40 cellular contexts compared by ENCODE assay signal in genomic region chr6:113111550-113111949, GRCh38.
"Had no signal": no experiment of that assay in that cellular context is flagged by ENCODE, and none has a peak within 500 bp of the region (broad histone marks: within the 10 kb centered on the region; RNA-seq: fewer than 3 reads in every experiment).

No MANE protein-coding gene starts in this region.

- H3K4me3 Mint-ChIP-seq: activated naive CD4-positive, alpha-beta T cell treated with anti-CD3 and anti-CD28 coated beads for 36 hours; activated naive CD4-positive, alpha-beta T cell treated with anti-CD3 and anti-CD28 coated beads, Interleukin-2, amount 10 ng/mL, durations not matched to agents 7 days and 5 days; activated naive CD4-positive, alpha-beta T cell treated with anti-CD3 and anti-CD28 coated beads, Interleukin-2, amount 50 U/mL, for 24 hours; activated naive CD8-positive, alpha-beta T cell; activated naive CD8-positive, alpha-beta T cell treated with anti-CD3 and anti-CD28 coated beads for 36 hours; activated naive CD8-positive, alpha-beta T cell treated with anti-CD3 and anti-CD28 coated beads, Interleukin-2, amount 10 ng/mL, durations not matched to agents 7 days and 5 days; activated naive CD8-positive, alpha-beta T cell treated with anti-CD3 and anti-CD28 coated beads, Interleukin-2, amount 50 U/mL, for 24 hours; activated T-cell treated with anti-CD3 and anti-CD28 coated beads, Interleukin-2, amount 50 U/mL, for 24 hours; activated T-cell treated with anti-CD3 and anti-CD28 coated beads, Interleukin-2, amount 50 U/mL, for 4 hours; activated T-cell treated with anti-CD3 and anti-CD28 coated beads, Interleukin-2, amount 50 U/mL, for 72 hours; activated T-helper 1 cell treated with anti-CD3 and anti-CD28 coated beads, Interleukin-12 subunit alpha, Interleukin-12 subunit beta, Interleukin-2, Interleukin-4 antibody, amounts not matched to agents 30 ng/mL and 10 ng/mL and 1 ng/mL, durations not matched to agents 14 hours and 24 hours and 36 hours; brain; central memory CD8-positive, alpha-beta T cell had no signal

- H3K27me3 ChIP-seq: adrenal gland, ascending aorta, body of pancreas, brain microvascular endothelial cell, breast epithelium, cardiac muscle cell had no signal

- H3K27me3 Mint-ChIP-seq: activated naive CD4-positive, alpha-beta T cell treated with anti-CD3 and anti-CD28 coated beads, Interleukin-2, amount 10 ng/mL, durations not matched to agents 7 days and 5 days; activated naive CD4-positive, alpha-beta T cell treated with anti-CD3 and anti-CD28 coated beads, Interleukin-2, amount 50 U/mL, for 24 hours; activated naive CD8-positive, alpha-beta T cell; activated naive CD8-positive, alpha-beta T cell treated with anti-CD3 and anti-CD28 coated beads for 36 hours; activated naive CD8-positive, alpha-beta T cell treated with anti-CD3 and anti-CD28 coated beads, Interleukin-2, amount 10 ng/mL, durations not matched to agents 7 days and 5 days; activated naive CD8-positive, alpha-beta T cell treated with anti-CD3 and anti-CD28 coated beads, Interleukin-2, amount 50 U/mL, for 24 hours; activated T-cell treated with anti-CD3 and anti-CD28 coated beads, Interleukin-2, amount 50 U/mL, for 24 hours; central memory CD8-positive, alpha-beta T cell had no signal

- H3K4me1 Mint-ChIP-seq: activated naive CD4-positive, alpha-beta T cell treated with anti-CD3 and anti-CD28 coated beads, Interleukin-2, amount 10 ng/mL, durations not matched to agents 7 days and 5 days; activated naive CD4-positive, alpha-beta T cell treated with anti-CD3 and anti-CD28 coated beads, Interleukin-2, amount 50 U/mL, for 24 hours; activated naive CD8-positive, alpha-beta T cell treated with anti-CD3 and anti-CD28 coated beads for 36 hours; activated naive CD8-positive, alpha-beta T cell treated with anti-CD3 and anti-CD28 coated beads, Interleukin-2, amount 10 ng/mL, durations not matched to agents 7 days and 5 days; activated naive CD8-positive, alpha-beta T cell treated with anti-CD3 and anti-CD28 coated beads, Interleukin-2, amount 50 U/mL, for 24 hours; brain; central memory CD8-positive, alpha-beta T cell had no signal

- FAIRE-seq: astrocyte, bronchial epithelial cell had no signal

- H3K9me3 Mint-ChIP-seq: activated naive CD8-positive, alpha-beta T cell treated with anti-CD3 and anti-CD28 coated beads for 36 hours had no signal

- DNase-seq: activated effector memory CD4-positive, alpha-beta T cell treated with anti-CD3 and anti-CD28 coated beads, Interleukin-2, amount 50 U/mL, for 16 hours; activated effector memory CD4-positive, alpha-beta T cell treated with Interleukin-2 at 50 U/mL for 16 hours; activated gamma-delta T cell; activated gamma-delta T cell treated with Interleukin-2 at 50 U/mL for 16 hours; activated naive CD4-positive, alpha-beta T cell; activated naive CD4-positive, alpha-beta T cell treated with anti-CD3 and anti-CD28 coated beads for 36 hours; activated naive CD4-positive, alpha-beta T cell treated with anti-CD3 and anti-CD28 coated beads, Interleukin-2, amount 10 ng/mL, durations not matched to agents 7 days and 5 days; activated naive CD4-positive, alpha-beta T cell treated with anti-CD3 and anti-CD28 coated beads, Interleukin-2, amount 50 U/mL, for 16 hours; activated naive CD4-positive, alpha-beta T cell treated with Interleukin-2 at 50 U/mL for 16 hours; activated naive CD8-positive, alpha-beta T cell treated with anti-CD3 and anti-CD28 coated beads for 36 hours; activated naive CD8-positive, alpha-beta T cell treated with anti-CD3 and anti-CD28 coated beads, Interleukin-2, amount 10 ng/mL, durations not matched to agents 7 days and 5 days; activated naive CD8-positive, alpha-beta T cell treated with anti-CD3 and anti-CD28 coated beads, Interleukin-2, amount 50 U/mL, for 24 hours; activated T-cell treated with anti-CD3 and anti-CD28 coated beads for 4 hours; activated T-cell treated with anti-CD3 and anti-CD28 coated beads, Interleukin-2, amount 50 U/mL, for 1 hour; activated T-cell treated with anti-CD3 and anti-CD28 coated beads, Interleukin-2, amount 50 U/mL, for 24 hours; activated T-cell treated with anti-CD3 and anti-CD28 coated beads, Interleukin-2, amount 50 U/mL, for 4 hours; activated T-cell treated with anti-CD3 and anti-CD28 coated beads, Interleukin-2, amount 50 U/mL, for 48 hours; activated T-cell treated with anti-CD3 and anti-CD28 coated beads, Interleukin-2, amount 50 U/mL, for 72 hours; adrenal gland; amniotic stem cell; amygdala; anterior cingulate cortex; aorta; body of pancreas; brain microvascular endothelial cell; caudate nucleus; central memory CD4-positive, alpha-beta T cell; cerebellar nuclear complex had no signal

- H3K36me3 ChIP-seq: adrenal gland, ascending aorta, brain microvascular endothelial cell, breast epithelium, cardiac muscle cell had no signal

- ATAC-seq: activated naive CD4-positive, alpha-beta T cell treated with anti-CD3 and anti-CD28 coated beads, Interleukin-2, amount 50 U/mL, for 72 hours; activated naive CD8-positive, alpha-beta T cell treated with anti-CD3 and anti-CD28 coated beads, Interleukin-2, amount 50 U/mL, for 24 hours; activated T-cell treated with anti-CD3 and anti-CD28 coated beads, Interleukin-2, amount 50 U/mL, for 4 hours; activated T-cell treated with anti-CD3 and anti-CD28 coated beads, Interleukin-2, amount 50 U/mL, for 72 hours; body of pancreas had no signal

- H3K4me1 ChIP-seq: adrenal gland, ascending aorta, body of pancreas, breast epithelium had no signal

- H3K9me3 ChIP-seq: adrenal gland, body of pancreas, breast epithelium had no signal

- H3K4me3 ChIP-seq: adrenal gland, ascending aorta, body of pancreas, breast epithelium, cardiac muscle cell had no signal

- H3K36me3 Mint-ChIP-seq: activated naive CD4-positive, alpha-beta T cell treated with anti-CD3 and anti-CD28 coated beads, Interleukin-2, amount 10 ng/mL, durations not matched to agents 7 days and 5 days; activated naive CD4-positive, alpha-beta T cell treated with anti-CD3 and anti-CD28 coated beads, Interleukin-2, amount 50 U/mL, for 24 hours; activated naive CD8-positive, alpha-beta T cell; activated naive CD8-positive, alpha-beta T cell treated with anti-CD3 and anti-CD28 coated beads for 36 hours; activated naive CD8-positive, alpha-beta T cell treated with anti-CD3 and anti-CD28 coated beads, Interleukin-2, amount 10 ng/mL, durations not matched to agents 7 days and 5 days had no signal

- H3K27ac Mint-ChIP-seq: activated naive CD4-positive, alpha-beta T cell treated with anti-CD3 and anti-CD28 coated beads for 36 hours; activated naive CD4-positive, alpha-beta T cell treated with anti-CD3 and anti-CD28 coated beads, Interleukin-2, amount 10 ng/mL, durations not matched to agents 7 days and 5 days; activated naive CD4-positive, alpha-beta T cell treated with anti-CD3 and anti-CD28 coated beads, Interleukin-2, amount 50 U/mL, for 24 hours; activated naive CD4-positive, alpha-beta T cell treated with anti-CD3 and anti-CD28 coated beads, Interleukin-2, amount 50 U/mL, for 72 hours; activated naive CD8-positive, alpha-beta T cell; activated naive CD8-positive, alpha-beta T cell treated with anti-CD3 and anti-CD28 coated beads for 36 hours; activated naive CD8-positive, alpha-beta T cell treated with anti-CD3 and anti-CD28 coated beads, Interleukin-2, amount 10 ng/mL, durations not matched to agents 7 days and 5 days; activated naive CD8-positive, alpha-beta T cell treated with anti-CD3 and anti-CD28 coated beads, Interleukin-2, amount 50 U/mL, for 24 hours; activated T-cell treated with anti-CD3 and anti-CD28 coated beads, Interleukin-2, amount 50 U/mL, for 24 hours; activated T-cell treated with anti-CD3 and anti-CD28 coated beads, Interleukin-2, amount 50 U/mL, for 72 hours; activated T-helper 1 cell treated with anti-CD3 and anti-CD28 coated beads, Interleukin-12 subunit alpha, Interleukin-12 subunit beta, Interleukin-2, Interleukin-4 antibody, amounts not matched to agents 30 ng/mL and 10 ng/mL and 1 ng/mL, durations not matched to agents 14 hours and 24 hours and 36 hours; activated T-helper 2 cell treated with anti-CD3 and anti-CD28 coated beads, Interferon-gamma antibody, Interleukin-2, Interleukin-4, amounts not matched to agents 10 μg/mL and 5 μg/mL and 100 μg/mL, durations not matched to agents 14 hours and 24 hours and 36 hours; brain had no signal

- H3K27ac ChIP-seq: adrenal gland, ascending aorta, body of pancreas, brain microvascular endothelial cell, breast epithelium, cardiac muscle cell had no signal
